In the genomic region with DNA sequence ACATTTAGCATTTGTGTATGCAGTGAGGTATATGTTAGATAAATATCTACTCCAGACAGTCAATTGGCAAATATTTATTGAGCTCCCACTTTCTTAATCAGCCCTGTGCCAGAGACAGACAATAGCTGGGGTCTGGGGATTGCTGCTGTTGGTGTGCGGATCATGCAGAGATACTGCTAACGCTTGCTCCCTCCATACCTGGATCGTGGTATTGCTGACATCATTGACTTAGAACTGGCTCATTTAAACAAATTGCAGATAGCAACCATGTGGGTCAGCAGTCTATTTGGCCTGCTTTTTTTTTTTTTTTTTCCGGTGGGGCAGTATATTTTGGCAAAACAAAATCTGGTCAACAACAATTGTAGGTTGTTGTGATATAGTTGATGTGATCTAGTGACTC, we compare ENCODE assay signal across 22 cellular contexts. TPM values are rescaled to one million over a fixed set of nuclear protein-coding genes. Genes with fewer than 3 reads are reported as not detected.
DNase-seq lines count a peak whose midpoint lies in the region; FAIRE-seq and TF ChIP-seq lines count a peak whose summit lies in the region.
"Had no signal": no experiment of that assay in that cellular context is flagged by ENCODE, and none has a peak within 500 bp of the region (broad histone marks: within the 10 kb centered on the region; RNA-seq: fewer than 3 reads in every experiment).

No MANE protein-coding gene starts in this region.

- in situ Hi-C loops in GM13977 (cut with MboI; ENCODE audit: low pct_unique_long_range_greater_than_20kb, low sequenced_read_pairs, unreplicated experiment) = no loop called here

- no peak overlapping the region for H3K9ac ChIP-seq in endodermal cell (ENCODE audit: extremely low read depth, low read length, poor library complexity, severe bottlenecking)
- H3K9ac ChIP-seq: GM23248 had no signal

- H3K27me3 Mint-ChIP-seq in endodermal cell (ENCODE audit: insufficient read depth) = no peaks in the 10 kb centered on the region
- peaks cover 3% of the 10 kb centered on the region for H3K27me3 Mint-ChIP-seq in endothelial cell (ENCODE audit: unreplicated experiment)
- H3K27me3 Mint-ChIP-seq: B cell; CD8-positive, alpha-beta memory T cell had no signal

- peak; percentile 35 for FAIRE-seq in GM12891 (lab: Jason Lieb, UNC)
- FAIRE-seq in H54 (lab: Jason Lieb, UNC) = no peak
- FAIRE-seq: D721Med, G401.6 had no signal

- H3K4me3 Mint-ChIP-seq in endodermal cell (no peak overlapping the region), endothelial cell (ENCODE audit: unreplicated experiment) (no peak overlapping the region)
- H3K4me3 Mint-ChIP-seq: B cell had no signal

- peaks cover 3% of the 10 kb centered on the region for H3K36me3 ChIP-seq in endodermal cell (ENCODE audit: control insufficient read depth, insufficient read depth, low read length)
- H3K36me3 ChIP-seq: Peyer's patch had no signal

- H3K4me3 ChIP-seq in endodermal cell (ENCODE audit: low read length) = no peak overlapping the region
- H3K4me3 ChIP-seq: GM23248, Peyer's patch, SK-N-MC had no signal

- WGBS in endodermal cell (ENCODE audit: insufficient coverage in 1 of 2, insufficient read length in 1 of 2), 2 experiments = 80 to 92% methylated on average over 3 of the region's 4 CpGs

- H3K27me3 ChIP-seq in endodermal cell (ENCODE audit: control insufficient read depth, insufficient read depth, low read length, poor library complexity, severe bottlenecking) = no peaks in the 10 kb centered on the region
- H3K27me3 ChIP-seq: Peyer's patch had no signal

- H3K4me1 Mint-ChIP-seq in endodermal cell (peaks cover 69% of the 10 kb centered on the region), endothelial cell (ENCODE audit: unreplicated experiment) (peaks cover 53% of the 10 kb centered on the region)

- H3K27ac ChIP-seq in endodermal cell (ENCODE audit: low read depth, low read length) = no peak overlapping the region
- H3K27ac ChIP-seq: 22Rv1, GM23248, Peyer's patch had no signal

- TF ChIP-seq CTCF in endodermal cell (conservative IDR thresholded peaks at IDR 0.05) = no peak
- TF ChIP-seq CTCF in GM13977 (IDR thresholded peaks at IDR 0.05; ENCODE audit: extremely low read depth, insufficient read depth, missing control alignments) = no peak
- no peak for TF ChIP-seq CTCF in endothelial cell (IDR thresholded peaks at IDR 0.05; ENCODE audit: unreplicated experiment)

- H3K27ac Mint-ChIP-seq in endodermal cell = peak overlapping the region; percentile 31
- no peak overlapping the region for H3K27ac Mint-ChIP-seq in endothelial cell (ENCODE audit: unreplicated experiment)
- H3K27ac Mint-ChIP-seq: B cell had no signal

- DNase-seq in NCI-H748 (lab: John Stamatoyannopoulos, UW; ENCODE audit: unreplicated experiment) (peak; percentile 30), NCI-H748 treated with DMSO at 0.1 percent for 48 hours (lab: John Stamatoyannopoulos, UW) (no peak), GM12891 (ENCODE audit: insufficient read length, low spot score) (no peak), NCI-H69 (lab: John Stamatoyannopoulos, UW) (peak; percentile 44), endodermal cell (peak; percentile 35), GM13977 (ENCODE audit: low spot score) (no peak), endothelial cell (ENCODE audit: low spot score) (no peak), H54 (ENCODE audit: insufficient read length, low spot score) (no peak)
- DNase-seq: CD8-positive, alpha-beta memory T cell; DMS79; GM23248; Kasumi-1; NCI-H187 treated with DMSO at 0.1 percent for 48 hours; NCI-H2171; NCI-H446 treated with DMSO at 0.1 percent for 48 hours; NCI-H82; Peyer's patch had no signal

- no peaks in the 10 kb centered on the region for H3K9me3 ChIP-seq in endodermal cell (ENCODE audit: control insufficient read depth, low read length)
- H3K9me3 ChIP-seq: Peyer's patch had no signal

- TF ChIP-seq POLR2A in GM12891 (IDR thresholded peaks at IDR 0.05; ENCODE audit: low read depth, low read length) (no peak), H54 (IDR thresholded peaks at IDR 0.05; ENCODE audit: low read depth, low read length) (no peak)

- H3K36me3 Mint-ChIP-seq in endodermal cell (ENCODE audit: low read depth) (peaks cover 7% of the 10 kb centered on the region), endothelial cell (ENCODE audit: low read depth, unreplicated experiment) (peaks cover 4% of the 10 kb centered on the region)

- H3K9me3 Mint-ChIP-seq in endodermal cell (no peaks in the 10 kb centered on the region), endothelial cell (ENCODE audit: unreplicated experiment) (no peaks in the 10 kb centered on the region)
- H3K9me3 Mint-ChIP-seq: CD8-positive, alpha-beta memory T cell had no signal

- peaks cover 2% of the 10 kb centered on the region for H3K4me1 ChIP-seq in endodermal cell (ENCODE audit: control insufficient read depth, insufficient read depth, low read length)

TF ChIP-seq in GM12891, 5 proteins besides CTCF, POLR2A, EP300 and RAD21:
- TF ChIP-seq POU2F2 (IDR thresholded peaks at IDR 0.05; ENCODE audit: low read depth, low read length) (no peak), PAX5 (IDR thresholded peaks at IDR 0.05; ENCODE audit: insufficient read depth, low read length, severe bottlenecking) (no peak), SPI1 (IDR thresholded peaks at IDR 0.05; ENCODE audit: low read depth, low read length) (no peak), POLR2AphosphoS5 (IDR thresholded peaks at IDR 0.05; ENCODE audit: low read depth, low read length) (no peak), TAF1 (IDR thresholded peaks at IDR 0.05; ENCODE audit: low read depth, low read length) (no peak)

RNA-seq across cellular contexts. Expression of a gene that starts 9.5 kb away (rescaled TPM):
- polyA plus RNA-seq in GM12891 (2012; ENCODE audit: low read depth, missing spikeins) = 36.8 TPM
- 100 to 1,000 TPM in 1 of 2 donors, 10 to 100 TPM in 1; 74.0 to 110 TPM for total RNA-seq in endodermal cell
- 44.9 TPM for polyA plus RNA-seq in endodermal cell (2013, experiment 1 of 2)
- polyA plus RNA-seq in endodermal cell (2013, experiment 2 of 2) = 47.0 TPM
- 104 TPM for total RNA-seq in endothelial cell (ENCODE audit: unreplicated experiment)

Comparison
In these comparisons a context has a peak if more than half of its experiments do, and no peak if none do; other contexts are left out.
1. DNase-seq: peak in NCI-H748 (single experiment), NCI-H69 (single experiment) and endodermal cell (single experiment); none in NCI-H748 treated with DMSO at 0.1 percent for 48 hours (single experiment), GM12891 (single experiment), GM13977 (single experiment), endothelial cell (single experiment) and H54 (single experiment).